ENCODE assay signal across 1 cellular context in the genomic region with DNA sequence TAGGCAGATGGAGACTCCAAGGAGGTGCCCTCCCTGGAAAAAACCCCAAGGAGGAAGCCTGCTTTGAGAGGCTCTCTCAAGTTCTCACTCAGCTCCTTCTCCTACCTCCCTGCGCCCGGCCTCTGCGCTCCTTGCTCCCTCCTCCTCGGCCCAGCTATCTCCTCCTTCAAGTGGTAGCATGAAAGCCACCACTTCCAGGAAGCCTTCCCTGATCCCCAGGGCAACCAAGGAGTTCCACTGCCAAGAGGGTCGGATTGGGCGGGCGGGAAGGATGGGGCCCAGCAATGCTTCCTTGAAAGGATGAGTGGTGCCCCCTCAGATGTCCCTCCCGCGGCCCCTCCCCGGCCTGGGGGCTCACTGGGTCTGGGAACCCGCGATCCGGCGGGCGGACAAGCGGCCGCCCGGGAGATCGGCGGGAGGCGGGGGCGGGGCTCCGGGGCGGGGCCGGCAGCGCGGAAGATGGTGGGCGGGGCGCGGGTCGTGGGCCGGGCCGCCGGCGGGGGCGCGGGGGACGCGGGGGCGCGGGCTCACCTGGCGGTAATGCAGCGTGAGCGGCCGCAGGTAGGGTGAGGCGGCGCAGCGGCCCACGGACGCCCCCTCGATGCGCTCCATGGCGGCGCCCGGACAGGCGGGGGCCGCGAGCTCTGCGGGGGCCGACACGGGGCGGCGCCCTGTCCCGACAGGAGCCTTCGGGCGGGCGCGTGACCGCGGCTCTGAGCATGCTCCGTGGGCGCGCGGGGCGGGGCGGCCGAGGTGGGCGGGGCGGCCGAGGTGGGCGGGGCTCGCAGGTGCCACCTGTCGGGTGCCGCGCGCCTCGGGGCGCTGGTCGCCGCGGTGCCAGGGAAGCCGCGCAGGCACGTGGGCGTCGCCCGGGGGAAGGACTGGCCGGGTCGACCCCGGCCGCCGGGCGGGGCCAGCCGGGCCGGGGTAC.
TF ChIP-seq lines count a peak whose summit lies in the region.

Gene NUDT14, minus strand, starts transcription at position 715 of the 931 bp plus-strand sequence. Its CDS starts 103 bp downstream, at position 612.

TF ChIP-seq in HEK293, 187 proteins besides CTCF, POLR2A, EP300 and RAD21 (continued from another document and continues in another):
- TF ChIP-seq, protein P1, sequence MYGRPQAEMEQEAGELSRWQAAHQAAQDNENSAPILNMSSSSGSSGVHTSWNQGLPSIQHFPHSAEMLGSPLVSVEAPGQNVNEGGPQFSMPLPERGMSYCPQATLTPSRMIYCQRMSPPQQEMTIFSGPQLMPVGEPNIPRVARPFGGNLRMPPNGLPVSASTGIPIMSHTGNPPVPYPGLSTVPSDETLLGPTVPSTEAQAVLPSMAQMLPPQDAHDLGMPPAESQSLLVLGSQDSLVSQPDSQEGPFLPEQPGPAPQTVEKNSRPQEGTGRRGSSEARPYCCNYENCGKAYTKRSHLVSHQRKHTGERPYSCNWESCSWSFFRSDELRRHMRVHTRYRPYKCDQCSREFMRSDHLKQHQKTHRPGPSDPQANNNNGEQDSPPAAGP (tag by site-specific recombination; IDR thresholded peaks at IDR 0.05), result 0 out of 2 replicates have a peak, but pooled peaks have one; percentile 45
- no peak for TF ChIP-seq OSR2 (tag by site-specific recombination; IDR thresholded peaks at IDR 0.05)
- TF ChIP-seq ZNF248 (tag by site-specific recombination; IDR thresholded peaks at IDR 0.05), result no peak
- no peak for TF ChIP-seq SCRT2 (tag by site-specific recombination; IDR thresholded peaks at IDR 0.05)
- peak; percentile 24; the same call in 1 of the 2 replicates for TF ChIP-seq IKZF3 (tag by site-specific recombination; IDR thresholded peaks at IDR 0.05)
- no peak for TF ChIP-seq ZFP41 (tag by site-specific recombination; IDR thresholded peaks at IDR 0.05; ENCODE audit: borderline replicate concordance)
- no peak for TF ChIP-seq ZNF133 (tag by site-specific recombination; IDR thresholded peaks at IDR 0.05)
- TF ChIP-seq GLI4 (tag by site-specific recombination; IDR thresholded peaks at IDR 0.05), result no peak
- no peak for TF ChIP-seq ZNF660 (tag by site-specific recombination; IDR thresholded peaks at IDR 0.05)
- TF ChIP-seq ZNF76 (tag by site-specific recombination; IDR thresholded peaks at IDR 0.05; ENCODE audit: borderline replicate concordance, low read depth), result 0 out of 2 replicates have a peak, but pooled peaks have one; percentile 16
- TF ChIP-seq YY2 (tag by site-specific recombination; IDR thresholded peaks at IDR 0.05), result no peak
- peak; percentile 71 for TF ChIP-seq ZNF341 (tag by site-specific recombination; IDR thresholded peaks at IDR 0.05; ENCODE audit: low read depth)
- TF ChIP-seq KLF10 (tag by site-specific recombination; IDR thresholded peaks at IDR 0.05), result no peak
- peak; percentile 17; the same call in 1 of the 2 replicates for TF ChIP-seq ZBTB20 (tag by site-specific recombination; IDR thresholded peaks at IDR 0.05)
- TF ChIP-seq ZNF548 (tag by site-specific recombination; IDR thresholded peaks at IDR 0.05), result no peak
- TF ChIP-seq ZNF391 (tag by site-specific recombination; IDR thresholded peaks at IDR 0.05; ENCODE audit: borderline replicate concordance, low read depth), result peak; percentile 48; the same call in 1 of the 2 replicates
- no peak for TF ChIP-seq ZNF302 (tag by site-specific recombination; IDR thresholded peaks at IDR 0.05; ENCODE audit: low read depth)
- TF ChIP-seq, protein P2, sequence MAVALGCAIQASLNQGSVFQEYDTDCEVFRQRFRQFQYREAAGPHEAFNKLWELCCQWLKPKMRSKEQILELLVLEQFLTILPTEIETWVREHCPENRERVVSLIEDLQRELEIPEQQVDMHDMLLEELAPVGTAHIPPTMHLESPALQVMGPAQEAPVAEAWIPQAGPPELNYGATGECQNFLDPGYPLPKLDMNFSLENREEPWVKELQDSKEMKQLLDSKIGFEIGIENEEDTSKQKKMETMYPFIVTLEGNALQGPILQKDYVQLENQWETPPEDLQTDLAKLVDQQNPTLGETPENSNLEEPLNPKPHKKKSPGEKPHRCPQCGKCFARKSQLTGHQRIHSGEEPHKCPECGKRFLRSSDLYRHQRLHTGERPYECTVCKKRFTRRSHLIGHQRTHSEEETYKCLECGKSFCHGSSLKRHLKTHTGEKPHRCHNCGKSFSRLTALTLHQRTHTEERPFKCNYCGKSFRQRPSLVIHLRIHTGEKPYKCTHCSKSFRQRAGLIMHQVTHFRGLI (tag by site-specific recombination; IDR thresholded peaks at IDR 0.05), result no peak
- TF ChIP-seq ZNF274 (IDR thresholded peaks at IDR 0.05; ENCODE audit: low read length), result no peak
- no peak for TF ChIP-seq ZNF274 (tag by site-specific recombination; IDR thresholded peaks at IDR 0.05; ENCODE audit: borderline replicate concordance)
- TF ChIP-seq, protein P3, sequence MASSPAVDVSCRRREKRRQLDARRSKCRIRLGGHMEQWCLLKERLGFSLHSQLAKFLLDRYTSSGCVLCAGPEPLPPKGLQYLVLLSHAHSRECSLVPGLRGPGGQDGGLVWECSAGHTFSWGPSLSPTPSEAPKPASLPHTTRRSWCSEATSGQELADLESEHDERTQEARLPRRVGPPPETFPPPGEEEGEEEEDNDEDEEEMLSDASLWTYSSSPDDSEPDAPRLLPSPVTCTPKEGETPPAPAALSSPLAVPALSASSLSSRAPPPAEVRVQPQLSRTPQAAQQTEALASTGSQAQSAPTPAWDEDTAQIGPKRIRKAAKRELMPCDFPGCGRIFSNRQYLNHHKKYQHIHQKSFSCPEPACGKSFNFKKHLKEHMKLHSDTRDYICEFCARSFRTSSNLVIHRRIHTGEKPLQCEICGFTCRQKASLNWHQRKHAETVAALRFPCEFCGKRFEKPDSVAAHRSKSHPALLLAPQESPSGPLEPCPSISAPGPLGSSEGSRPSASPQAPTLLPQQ (tag by site-specific recombination; IDR thresholded peaks at IDR 0.05), result 0 out of 2 replicates have a peak, but pooled peaks have one; percentile 35
- no peak for TF ChIP-seq TSHZ1 (tag by site-specific recombination; IDR thresholded peaks at IDR 0.05; ENCODE audit: borderline replicate concordance)
- no peak for TF ChIP-seq ZNF16 (tag by site-specific recombination; IDR thresholded peaks at IDR 0.05; ENCODE audit: low read depth)
- TF ChIP-seq ZNF624 (tag by site-specific recombination; IDR thresholded peaks at IDR 0.05), result no peak
- TF ChIP-seq SP3 (tag by site-specific recombination; IDR thresholded peaks at IDR 0.05), result peak; percentile 69
- TF ChIP-seq ZNF211 (tag by site-specific recombination; IDR thresholded peaks at IDR 0.05; ENCODE audit: low read depth), result no peak
- no peak for TF ChIP-seq ZNF26 (tag by site-specific recombination; IDR thresholded peaks at IDR 0.05)
- TF ChIP-seq, protein P4, sequence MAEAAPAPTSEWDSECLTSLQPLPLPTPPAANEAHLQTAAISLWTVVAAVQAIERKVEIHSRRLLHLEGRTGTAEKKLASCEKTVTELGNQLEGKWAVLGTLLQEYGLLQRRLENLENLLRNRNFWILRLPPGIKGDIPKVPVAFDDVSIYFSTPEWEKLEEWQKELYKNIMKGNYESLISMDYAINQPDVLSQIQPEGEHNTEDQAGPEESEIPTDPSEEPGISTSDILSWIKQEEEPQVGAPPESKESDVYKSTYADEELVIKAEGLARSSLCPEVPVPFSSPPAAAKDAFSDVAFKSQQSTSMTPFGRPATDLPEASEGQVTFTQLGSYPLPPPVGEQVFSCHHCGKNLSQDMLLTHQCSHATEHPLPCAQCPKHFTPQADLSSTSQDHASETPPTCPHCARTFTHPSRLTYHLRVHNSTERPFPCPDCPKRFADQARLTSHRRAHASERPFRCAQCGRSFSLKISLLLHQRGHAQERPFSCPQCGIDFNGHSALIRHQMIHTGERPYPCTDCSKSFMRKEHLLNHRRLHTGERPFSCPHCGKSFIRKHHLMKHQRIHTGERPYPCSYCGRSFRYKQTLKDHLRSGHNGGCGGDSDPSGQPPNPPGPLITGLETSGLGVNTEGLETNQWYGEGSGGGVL (tag by site-specific recombination; IDR thresholded peaks at IDR 0.05), result no peak
- TF ChIP-seq KLF8 (tag by site-specific recombination; IDR thresholded peaks at IDR 0.05), result peak; percentile 54; the same call in 1 of the 2 replicates
- TF ChIP-seq ZNF558 (tag by site-specific recombination; IDR thresholded peaks at IDR 0.05), result no peak
- TF ChIP-seq SP7 (tag by site-specific recombination; IDR thresholded peaks at IDR 0.05), result peak; percentile 61
- TF ChIP-seq ZNF600 (tag by site-specific recombination; IDR thresholded peaks at IDR 0.05), result no peak
- TF ChIP-seq ZNF394 (tag by site-specific recombination; IDR thresholded peaks at IDR 0.05; ENCODE audit: borderline replicate concordance), result no peak
- TF ChIP-seq ZFHX2 (tag by site-specific recombination; conservative IDR thresholded peaks at IDR 0.05), result no peak; the same call in 1 of the 2 replicates
- no peak for TF ChIP-seq ZNF639 (tag by site-specific recombination; IDR thresholded peaks at IDR 0.05)
- no peak for TF ChIP-seq ZNF776 (tag by site-specific recombination; IDR thresholded peaks at IDR 0.05; ENCODE audit: borderline replicate concordance)
- no peak for TF ChIP-seq ZNF621 (tag by site-specific recombination; IDR thresholded peaks at IDR 0.05)
- peak; percentile 72 for TF ChIP-seq ZNF335 (tag by site-specific recombination; conservative IDR thresholded peaks at IDR 0.05)
- TF ChIP-seq BCL11A (tag by site-specific recombination; IDR thresholded peaks at IDR 0.05; ENCODE audit: low read depth), result no peak; the same call in 1 of the 2 replicates
- TF ChIP-seq ZSCAN16 (tag by site-specific recombination; IDR thresholded peaks at IDR 0.05), result no peak
- TF ChIP-seq, protein P5, sequence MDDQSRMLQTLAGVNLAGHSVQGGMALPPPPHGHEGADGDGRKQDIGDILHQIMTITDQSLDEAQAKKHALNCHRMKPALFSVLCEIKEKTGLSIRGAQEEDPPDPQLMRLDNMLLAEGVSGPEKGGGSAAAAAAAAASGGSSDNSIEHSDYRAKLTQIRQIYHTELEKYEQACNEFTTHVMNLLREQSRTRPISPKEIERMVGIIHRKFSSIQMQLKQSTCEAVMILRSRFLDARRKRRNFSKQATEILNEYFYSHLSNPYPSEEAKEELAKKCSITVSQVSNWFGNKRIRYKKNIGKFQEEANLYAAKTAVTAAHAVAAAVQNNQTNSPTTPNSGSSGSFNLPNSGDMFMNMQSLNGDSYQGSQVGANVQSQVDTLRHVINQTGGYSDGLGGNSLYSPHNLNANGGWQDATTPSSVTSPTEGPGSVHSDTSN (CRISPR knock-in tag; IDR thresholded peaks at IDR 0.05), result no peak
- TF ChIP-seq SP2 (tag by site-specific recombination; IDR thresholded peaks at IDR 0.05), result no peak; the same call in none of the 2 replicates
- no peak for TF ChIP-seq ZNF701 (tag by site-specific recombination; IDR thresholded peaks at IDR 0.05)
- no peak for TF ChIP-seq ZNF366 (tag by site-specific recombination; conservative IDR thresholded peaks at IDR 0.05)
- no peak for TF ChIP-seq PRDM1 (tag by site-specific recombination; IDR thresholded peaks at IDR 0.05)
- no peak for TF ChIP-seq ZNF146 (tag by site-specific recombination; IDR thresholded peaks at IDR 0.05)
- TF ChIP-seq, protein P6, sequence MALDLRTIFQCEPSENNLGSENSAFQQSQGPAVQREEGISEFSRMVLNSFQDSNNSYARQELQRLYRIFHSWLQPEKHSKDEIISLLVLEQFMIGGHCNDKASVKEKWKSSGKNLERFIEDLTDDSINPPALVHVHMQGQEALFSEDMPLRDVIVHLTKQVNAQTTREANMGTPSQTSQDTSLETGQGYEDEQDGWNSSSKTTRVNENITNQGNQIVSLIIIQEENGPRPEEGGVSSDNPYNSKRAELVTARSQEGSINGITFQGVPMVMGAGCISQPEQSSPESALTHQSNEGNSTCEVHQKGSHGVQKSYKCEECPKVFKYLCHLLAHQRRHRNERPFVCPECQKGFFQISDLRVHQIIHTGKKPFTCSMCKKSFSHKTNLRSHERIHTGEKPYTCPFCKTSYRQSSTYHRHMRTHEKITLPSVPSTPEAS (tag by site-specific recombination; IDR thresholded peaks at IDR 0.05), result no peak
- TF ChIP-seq ZNF324 (tag by site-specific recombination; IDR thresholded peaks at IDR 0.05), result no peak
- no peak for TF ChIP-seq ZSCAN30 (tag by site-specific recombination; IDR thresholded peaks at IDR 0.05)
- no peak for TF ChIP-seq ZNF530 (tag by site-specific recombination; IDR thresholded peaks at IDR 0.05; ENCODE audit: low read depth)
